Comparison of ENCODE assay signal across 1 cellular context in the genomic region with DNA sequence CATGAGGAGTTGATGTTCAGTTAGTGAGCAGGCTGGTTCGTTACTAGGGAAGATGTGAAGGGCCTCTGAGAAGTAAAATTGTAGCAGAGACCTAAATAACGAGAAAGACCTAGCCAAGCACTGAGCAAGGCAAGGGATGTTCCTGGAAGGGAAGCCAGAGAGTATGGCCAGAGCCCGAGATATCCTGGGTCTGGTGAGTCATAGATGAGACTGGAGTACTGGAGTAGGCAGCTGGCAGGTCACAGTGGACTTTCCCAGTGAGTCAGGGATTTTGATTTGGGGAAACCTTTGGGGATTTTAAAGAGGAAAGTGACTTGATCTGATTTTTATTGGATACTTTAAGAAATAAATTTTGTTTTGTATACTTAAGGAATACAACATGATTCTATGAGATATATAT.
TF ChIP-seq lines count a peak whose summit lies in the region.

No MANE protein-coding gene starts in this region.

TF ChIP-seq in WTC11, 78 proteins besides CTCF, POLR2A, EP300 and RAD21 (continued from another document):
- TF ChIP-seq, protein P1, sequence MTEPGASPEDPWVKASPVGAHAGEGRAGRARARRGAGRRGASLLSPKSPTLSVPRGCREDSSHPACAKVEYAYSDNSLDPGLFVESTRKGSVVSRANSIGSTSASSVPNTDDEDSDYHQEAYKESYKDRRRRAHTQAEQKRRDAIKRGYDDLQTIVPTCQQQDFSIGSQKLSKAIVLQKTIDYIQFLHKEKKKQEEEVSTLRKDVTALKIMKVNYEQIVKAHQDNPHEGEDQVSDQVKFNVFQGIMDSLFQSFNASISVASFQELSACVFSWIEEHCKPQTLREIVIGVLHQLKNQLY (CRISPR knock-in tag; IDR thresholded peaks at IDR 0.05): no peak
- TF ChIP-seq, protein P2, sequence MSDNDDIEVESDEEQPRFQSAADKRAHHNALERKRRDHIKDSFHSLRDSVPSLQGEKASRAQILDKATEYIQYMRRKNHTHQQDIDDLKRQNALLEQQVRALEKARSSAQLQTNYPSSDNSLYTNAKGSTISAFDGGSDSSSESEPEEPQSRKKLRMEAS (CRISPR knock-in tag; IDR thresholded peaks at IDR 0.05): no peak
- TF ChIP-seq SP1 (CRISPR knock-in tag; conservative IDR thresholded peaks at IDR 0.05) (no peak), TCF7 (CRISPR knock-in tag; IDR thresholded peaks at IDR 0.05; ENCODE audit: low read depth) (no peak)
- TF ChIP-seq, protein P3, sequence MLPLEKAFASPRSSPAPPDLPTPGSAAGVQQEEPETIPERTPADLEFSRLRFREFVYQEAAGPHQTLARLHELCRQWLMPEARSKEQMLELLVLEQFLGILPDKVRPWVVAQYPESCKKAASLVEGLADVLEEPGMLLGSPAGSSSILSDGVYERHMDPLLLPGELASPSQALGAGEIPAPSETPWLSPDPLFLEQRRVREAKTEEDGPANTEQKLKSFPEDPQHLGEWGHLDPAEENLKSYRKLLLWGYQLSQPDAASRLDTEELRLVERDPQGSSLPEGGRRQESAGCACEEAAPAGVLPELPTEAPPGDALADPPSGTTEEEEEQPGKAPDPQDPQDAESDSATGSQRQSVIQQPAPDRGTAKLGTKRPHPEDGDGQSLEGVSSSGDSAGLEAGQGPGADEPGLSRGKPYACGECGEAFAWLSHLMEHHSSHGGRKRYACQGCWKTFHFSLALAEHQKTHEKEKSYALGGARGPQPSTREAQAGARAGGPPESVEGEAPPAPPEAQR (CRISPR knock-in tag; IDR thresholded peaks at IDR 0.05): no peak
- TF ChIP-seq, protein P4, sequence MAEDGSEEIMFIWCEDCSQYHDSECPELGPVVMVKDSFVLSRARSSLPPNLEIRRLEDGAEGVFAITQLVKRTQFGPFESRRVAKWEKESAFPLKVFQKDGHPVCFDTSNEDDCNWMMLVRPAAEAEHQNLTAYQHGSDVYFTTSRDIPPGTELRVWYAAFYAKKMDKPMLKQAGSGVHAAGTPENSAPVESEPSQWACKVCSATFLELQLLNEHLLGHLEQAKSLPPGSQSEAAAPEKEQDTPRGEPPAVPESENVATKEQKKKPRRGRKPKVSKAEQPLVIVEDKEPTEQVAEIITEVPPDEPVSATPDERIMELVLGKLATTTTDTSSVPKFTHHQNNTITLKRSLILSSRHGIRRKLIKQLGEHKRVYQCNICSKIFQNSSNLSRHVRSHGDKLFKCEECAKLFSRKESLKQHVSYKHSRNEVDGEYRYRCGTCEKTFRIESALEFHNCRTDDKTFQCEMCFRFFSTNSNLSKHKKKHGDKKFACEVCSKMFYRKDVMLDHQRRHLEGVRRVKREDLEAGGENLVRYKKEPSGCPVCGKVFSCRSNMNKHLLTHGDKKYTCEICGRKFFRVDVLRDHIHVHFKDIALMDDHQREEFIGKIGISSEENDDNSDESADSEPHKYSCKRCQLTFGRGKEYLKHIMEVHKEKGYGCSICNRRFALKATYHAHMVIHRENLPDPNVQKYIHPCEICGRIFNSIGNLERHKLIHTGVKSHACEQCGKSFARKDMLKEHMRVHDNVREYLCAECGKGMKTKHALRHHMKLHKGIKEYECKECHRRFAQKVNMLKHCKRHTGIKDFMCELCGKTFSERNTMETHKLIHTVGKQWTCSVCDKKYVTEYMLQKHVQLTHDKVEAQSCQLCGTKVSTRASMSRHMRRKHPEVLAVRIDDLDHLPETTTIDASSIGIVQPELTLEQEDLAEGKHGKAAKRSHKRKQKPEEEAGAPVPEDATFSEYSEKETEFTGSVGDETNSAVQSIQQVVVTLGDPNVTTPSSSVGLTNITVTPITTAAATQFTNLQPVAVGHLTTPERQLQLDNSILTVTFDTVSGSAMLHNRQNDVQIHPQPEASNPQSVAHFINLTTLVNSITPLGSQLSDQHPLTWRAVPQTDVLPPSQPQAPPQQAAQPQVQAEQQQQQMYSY (CRISPR knock-in tag; IDR thresholded peaks at IDR 0.05): no peak
- TF ChIP-seq, protein P5, sequence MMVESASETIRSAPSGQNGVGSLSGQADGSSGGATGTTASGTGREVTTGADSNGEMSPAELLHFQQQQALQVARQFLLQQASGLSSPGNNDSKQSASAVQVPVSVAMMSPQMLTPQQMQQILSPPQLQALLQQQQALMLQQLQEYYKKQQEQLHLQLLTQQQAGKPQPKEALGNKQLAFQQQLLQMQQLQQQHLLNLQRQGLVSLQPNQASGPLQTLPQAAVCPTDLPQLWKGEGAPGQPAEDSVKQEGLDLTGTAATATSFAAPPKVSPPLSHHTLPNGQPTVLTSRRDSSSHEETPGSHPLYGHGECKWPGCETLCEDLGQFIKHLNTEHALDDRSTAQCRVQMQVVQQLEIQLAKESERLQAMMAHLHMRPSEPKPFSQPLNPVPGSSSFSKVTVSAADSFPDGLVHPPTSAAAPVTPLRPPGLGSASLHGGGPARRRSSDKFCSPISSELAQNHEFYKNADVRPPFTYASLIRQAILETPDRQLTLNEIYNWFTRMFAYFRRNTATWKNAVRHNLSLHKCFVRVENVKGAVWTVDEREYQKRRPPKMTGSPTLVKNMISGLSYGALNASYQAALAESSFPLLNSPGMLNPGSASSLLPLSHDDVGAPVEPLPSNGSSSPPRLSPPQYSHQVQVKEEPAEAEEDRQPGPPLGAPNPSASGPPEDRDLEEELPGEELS (CRISPR knock-in tag; IDR thresholded peaks at IDR 0.05): no peak
- TF ChIP-seq, protein P6, sequence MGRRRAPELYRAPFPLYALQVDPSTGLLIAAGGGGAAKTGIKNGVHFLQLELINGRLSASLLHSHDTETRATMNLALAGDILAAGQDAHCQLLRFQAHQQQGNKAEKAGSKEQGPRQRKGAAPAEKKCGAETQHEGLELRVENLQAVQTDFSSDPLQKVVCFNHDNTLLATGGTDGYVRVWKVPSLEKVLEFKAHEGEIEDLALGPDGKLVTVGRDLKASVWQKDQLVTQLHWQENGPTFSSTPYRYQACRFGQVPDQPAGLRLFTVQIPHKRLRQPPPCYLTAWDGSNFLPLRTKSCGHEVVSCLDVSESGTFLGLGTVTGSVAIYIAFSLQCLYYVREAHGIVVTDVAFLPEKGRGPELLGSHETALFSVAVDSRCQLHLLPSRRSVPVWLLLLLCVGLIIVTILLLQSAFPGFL (CRISPR knock-in tag; IDR thresholded peaks at IDR 0.05; ENCODE audit: borderline replicate concordance): no peak
- TF ChIP-seq, protein P7, sequence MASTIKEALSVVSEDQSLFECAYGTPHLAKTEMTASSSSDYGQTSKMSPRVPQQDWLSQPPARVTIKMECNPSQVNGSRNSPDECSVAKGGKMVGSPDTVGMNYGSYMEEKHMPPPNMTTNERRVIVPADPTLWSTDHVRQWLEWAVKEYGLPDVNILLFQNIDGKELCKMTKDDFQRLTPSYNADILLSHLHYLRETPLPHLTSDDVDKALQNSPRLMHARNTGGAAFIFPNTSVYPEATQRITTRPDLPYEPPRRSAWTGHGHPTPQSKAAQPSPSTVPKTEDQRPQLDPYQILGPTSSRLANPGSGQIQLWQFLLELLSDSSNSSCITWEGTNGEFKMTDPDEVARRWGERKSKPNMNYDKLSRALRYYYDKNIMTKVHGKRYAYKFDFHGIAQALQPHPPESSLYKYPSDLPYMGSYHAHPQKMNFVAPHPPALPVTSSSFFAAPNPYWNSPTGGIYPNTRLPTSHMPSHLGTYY (CRISPR knock-in tag; IDR thresholded peaks at IDR 0.05): no peak
- TF ChIP-seq, protein P8, sequence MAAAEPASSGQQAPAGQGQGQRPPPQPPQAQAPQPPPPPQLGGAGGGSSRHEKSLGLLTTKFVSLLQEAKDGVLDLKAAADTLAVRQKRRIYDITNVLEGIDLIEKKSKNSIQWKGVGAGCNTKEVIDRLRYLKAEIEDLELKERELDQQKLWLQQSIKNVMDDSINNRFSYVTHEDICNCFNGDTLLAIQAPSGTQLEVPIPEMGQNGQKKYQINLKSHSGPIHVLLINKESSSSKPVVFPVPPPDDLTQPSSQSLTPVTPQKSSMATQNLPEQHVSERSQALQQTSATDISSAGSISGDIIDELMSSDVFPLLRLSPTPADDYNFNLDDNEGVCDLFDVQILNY (CRISPR knock-in tag; IDR thresholded peaks at IDR 0.05): no peak
- TF ChIP-seq, protein P9, sequence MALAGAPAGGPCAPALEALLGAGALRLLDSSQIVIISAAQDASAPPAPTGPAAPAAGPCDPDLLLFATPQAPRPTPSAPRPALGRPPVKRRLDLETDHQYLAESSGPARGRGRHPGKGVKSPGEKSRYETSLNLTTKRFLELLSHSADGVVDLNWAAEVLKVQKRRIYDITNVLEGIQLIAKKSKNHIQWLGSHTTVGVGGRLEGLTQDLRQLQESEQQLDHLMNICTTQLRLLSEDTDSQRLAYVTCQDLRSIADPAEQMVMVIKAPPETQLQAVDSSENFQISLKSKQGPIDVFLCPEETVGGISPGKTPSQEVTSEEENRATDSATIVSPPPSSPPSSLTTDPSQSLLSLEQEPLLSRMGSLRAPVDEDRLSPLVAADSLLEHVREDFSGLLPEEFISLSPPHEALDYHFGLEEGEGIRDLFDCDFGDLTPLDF (CRISPR knock-in tag; IDR thresholded peaks at IDR 0.05): no peak
TF ChIP-seq in WTC11: peak in this region for 0.
